Comparison of ENCODE assay signal across 10 cellular contexts in genomic region chr4:38980903-38981676, GRCh38. TPM values are rescaled to one million over a fixed set of nuclear protein-coding genes. Genes with fewer than 3 reads are reported as not detected.
DNase-seq lines count a peak whose midpoint lies in the region; ATAC-seq and TF ChIP-seq lines count a peak whose summit lies in the region.
"Had no signal": no experiment of that assay in that cellular context is flagged by ENCODE, and none has a peak within 500 bp of the region (broad histone marks: within the 10 kb centered on the region; RNA-seq: fewer than 3 reads in every experiment).

No MANE protein-coding gene starts in this region.

- H3K27me3 Mint-ChIP-seq in activated T-helper 1 cell treated with anti-CD3 and anti-CD28 coated beads, Interleukin-12 subunit alpha, Interleukin-12 subunit beta, Interleukin-2, Interleukin-4 antibody, amounts not matched to agents 30 ng/mL and 10 ng/mL and 1 ng/mL, durations not matched to agents 14 hours and 24 hours and 36 hours (ENCODE audit: insufficient read depth), result no peaks in the 10 kb centered on the region
- no peaks in the 10 kb centered on the region for H3K27me3 Mint-ChIP-seq in Caco-2 (ENCODE audit: insufficient read depth, unreplicated experiment)

- POLR2A ChIA-PET in Caco-2 (lab: Charles Lee), result no interaction called here

- H3K27me3 ChIP-seq in GM23248 (replicated peaks; ENCODE audit: insufficient read depth), result no peaks in the 10 kb centered on the region
- H3K27me3 ChIP-seq in effector memory CD4-positive, alpha-beta T cell (replicated peaks; ENCODE audit: control insufficient read depth, insufficient read depth, low read length, poor library complexity, severe bottlenecking), result no peaks in the 10 kb centered on the region
- H3K27me3 ChIP-seq in Caco-2 (replicated peaks; ENCODE audit: control insufficient read depth, insufficient read depth, low read length), result no peaks in the 10 kb centered on the region
- H3K27me3 ChIP-seq: dorsolateral prefrontal cortex had no signal

- peak overlapping the region; percentile 62; the same call in 1 of the 2 replicates for H2AFZ ChIP-seq in GM23248

- peaks cover 50% of the 10 kb centered on the region for H3K4me1 ChIP-seq in GM23248 (ENCODE audit: insufficient read depth)
- peaks cover 3% of the 10 kb centered on the region for H3K4me1 ChIP-seq in effector memory CD4-positive, alpha-beta T cell (ENCODE audit: control insufficient read depth, insufficient read depth, low read length, poor library complexity, severe bottlenecking)
- 0 out of 2 replicates have a peak, but pooled peaks cover 2% of the 10 kb centered on the region for H3K4me1 ChIP-seq in Caco-2

- H3K79me2 ChIP-seq in GM23248 (ENCODE audit: insufficient read depth), result no peaks in the 10 kb centered on the region

- peaks cover 42% of the 10 kb centered on the region for H3F3A ChIP-seq in GM23248 (ENCODE audit: insufficient read depth)

- peak overlapping the region; percentile 52 for H3K4me2 ChIP-seq in GM23248 (ENCODE audit: unreplicated experiment)

- H3K9ac ChIP-seq in GM23248, result no peak overlapping the region

- no peaks in the 10 kb centered on the region for H4K20me1 ChIP-seq in GM23248 (ENCODE audit: insufficient read depth)

- no peaks in the 10 kb centered on the region for H3K36me3 ChIP-seq in GM23248 (ENCODE audit: low read depth)
- H3K36me3 ChIP-seq in effector memory CD4-positive, alpha-beta T cell (ENCODE audit: control insufficient read depth, insufficient read depth, low read length), result peaks cover 4% of the 10 kb centered on the region
- no peaks in the 10 kb centered on the region for H3K36me3 ChIP-seq in Caco-2 (ENCODE audit: control insufficient read depth, insufficient read depth, low read length)

- H3K9me3 Mint-ChIP-seq in activated T-helper 1 cell treated with anti-CD3 and anti-CD28 coated beads, Interleukin-12 subunit alpha, Interleukin-12 subunit beta, Interleukin-2, Interleukin-4 antibody, amounts not matched to agents 30 ng/mL and 10 ng/mL and 1 ng/mL, durations not matched to agents 14 hours and 24 hours and 36 hours, result peaks cover 3% of the 10 kb centered on the region
- H3K9me3 Mint-ChIP-seq in Caco-2 (ENCODE audit: unreplicated experiment), result no peaks in the 10 kb centered on the region

- H3K4me3 ChIP-seq in GM23248 (0 out of 2 replicates have a peak overlapping the region, but pooled peaks have one; percentile 12), Caco-2 (ENCODE audit: low read depth, low read length) (no peak overlapping the region)
- H3K4me3 ChIP-seq in effector memory CD4-positive, alpha-beta T cell (ENCODE audit: insufficient read depth, low read depth, low read length, poor library complexity, severe bottlenecking), result no peak overlapping the region
- H3K4me3 ChIP-seq: dorsolateral prefrontal cortex had no signal

- H3K4me1 Mint-ChIP-seq in activated T-helper 1 cell treated with anti-CD3 and anti-CD28 coated beads, Interleukin-12 subunit alpha, Interleukin-12 subunit beta, Interleukin-2, Interleukin-4 antibody, amounts not matched to agents 30 ng/mL and 10 ng/mL and 1 ng/mL, durations not matched to agents 14 hours and 24 hours and 36 hours (ENCODE audit: low read depth), result peaks cover 59% of the 10 kb centered on the region
- H3K4me1 Mint-ChIP-seq in Caco-2 (ENCODE audit: low read depth, unreplicated experiment), result no peaks in the 10 kb centered on the region

- BruUV-seq in Caco-2 (replicated peaks; lab: Mats Ljungman, UMichigan), result no TSS peak

- H3K4me3 Mint-ChIP-seq in activated T-helper 1 cell treated with anti-CD3 and anti-CD28 coated beads, Interleukin-12 subunit alpha, Interleukin-12 subunit beta, Interleukin-2, Interleukin-4 antibody, amounts not matched to agents 30 ng/mL and 10 ng/mL and 1 ng/mL, durations not matched to agents 14 hours and 24 hours and 36 hours, result peak overlapping the region; percentile 25
- H3K4me3 Mint-ChIP-seq in Caco-2 (ENCODE audit: unreplicated experiment), result no peak overlapping the region

- no peak for TF ChIP-seq CTCF in Caco-2 (IDR thresholded peaks at IDR 0.05; ENCODE audit: insufficient read depth in 1 of 2, low read depth in 1 of 2, low read length in 1 of 2, severe bottlenecking in 1 of 2, unreplicated experiment in 1 of 2)

- H3K9me3 ChIP-seq in GM23248 (ENCODE audit: low read depth) (no peaks in the 10 kb centered on the region), Caco-2 (no peaks in the 10 kb centered on the region)
- H3K9me3 ChIP-seq in effector memory CD4-positive, alpha-beta T cell (ENCODE audit: control insufficient read depth, low read length), result no peaks in the 10 kb centered on the region

- CTCF ChIA-PET in Caco-2 (lab: Charles Lee), result no interaction called here

- DNase-seq in GM03348 (ENCODE audit: low spot score), result peak; percentile 50
- DNase-seq in GM23248, result peak; percentile 84
- no peak for DNase-seq in activated T-helper 1 cell treated with anti-CD3 and anti-CD28 coated beads, Interleukin-12 subunit alpha, Interleukin-12 subunit beta, Interleukin-2, Interleukin-4 antibody, amounts not matched to agents 30 ng/mL and 10 ng/mL and 1 ng/mL, durations not matched to agents 14 hours and 24 hours and 36 hours (ENCODE audit: low spot score)
- DNase-seq in iris pigment epithelial cell (ENCODE audit: low read depth), result peak; percentile 94
- no peak for DNase-seq in effector memory CD4-positive, alpha-beta T cell
- no peak for DNase-seq in HT-29 (ENCODE audit: low spot score)
- DNase-seq in Caco-2, result no peak
- DNase-seq: dorsolateral prefrontal cortex had no signal

- in situ Hi-C loops in GM23248 (cut with MboI), result no loop called here

- peak overlapping the region; percentile 49 for H3K27ac ChIP-seq in GM23248
- no peak overlapping the region for H3K27ac ChIP-seq in effector memory CD4-positive, alpha-beta T cell (ENCODE audit: insufficient read depth, low read length, poor library complexity, severe bottlenecking)
- H3K27ac ChIP-seq: dorsolateral prefrontal cortex had no signal

- H3K9me2 ChIP-seq in GM23248 (ENCODE audit: insufficient read depth), result no peaks in the 10 kb centered on the region

- peaks cover 63% of the 10 kb centered on the region for H3K36me3 Mint-ChIP-seq in activated T-helper 1 cell treated with anti-CD3 and anti-CD28 coated beads, Interleukin-12 subunit alpha, Interleukin-12 subunit beta, Interleukin-2, Interleukin-4 antibody, amounts not matched to agents 30 ng/mL and 10 ng/mL and 1 ng/mL, durations not matched to agents 14 hours and 24 hours and 36 hours (ENCODE audit: low read depth)
- no peaks in the 10 kb centered on the region for H3K36me3 Mint-ChIP-seq in Caco-2 (ENCODE audit: insufficient read depth, unreplicated experiment)

- intact Hi-C loops in activated T-helper 1 cell treated with anti-CD3 and anti-CD28 coated beads, Interleukin-12 subunit alpha, Interleukin-12 subunit beta, Interleukin-2, Interleukin-4 antibody, amounts not matched to agents 30 ng/mL and 10 ng/mL and 1 ng/mL, durations not matched to agents 14 hours and 24 hours and 36 hours (cut with micrococcal nuclease), result loop anchor here (1.0 to 10.0 kb wide), 8 partner anchors 16 to 371 kb away; partner anchors contain the start of genes TLR1 and TMEM156
- intact Hi-C loops in Caco-2 (cut with micrococcal nuclease; ENCODE audit: unreplicated experiment), result no loop called here

- no peak for ATAC-seq in HG03108 (IDR thresholded peaks at IDR 0.05; ENCODE audit: unreplicated experiment)
- ATAC-seq: HCT116 had no signal

- peak overlapping the region; percentile 81 for H3K27ac Mint-ChIP-seq in activated T-helper 1 cell treated with anti-CD3 and anti-CD28 coated beads, Interleukin-12 subunit alpha, Interleukin-12 subunit beta, Interleukin-2, Interleukin-4 antibody, amounts not matched to agents 30 ng/mL and 10 ng/mL and 1 ng/mL, durations not matched to agents 14 hours and 24 hours and 36 hours
- H3K27ac Mint-ChIP-seq in Caco-2 (ENCODE audit: unreplicated experiment), result no peak overlapping the region

- 44 to 47% methylated on average over 7 of the region's 7 CpGs for WGBS in GM23248 (ENCODE audit: low coverage in 1 of 2, low lambda C conversion rate in 2 of 2, missing lambda C conversion rate in 2 of 2), 2 experiments

RNA-seq across cellular contexts. Expression of gene TMEM156, which starts 51.1 kb away (rescaled TPM):
- total RNA-seq in GM23248 (2014; rRNA removed; shearing (Covaris generic)), result not detected in 2 replicates
- 0.30 TPM in 1 of 2 replicates, not detected in the other for polyA plus RNA-seq in GM23248 (2016; fragmentation: Nextera tagmentation; extraction: Ambion mirVana)
- total RNA-seq in activated T-helper 1 cell treated with anti-CD3 and anti-CD28 coated beads, Interleukin-12 subunit alpha, Interleukin-12 subunit beta, Interleukin-2, Interleukin-4 antibody, amounts not matched to agents 30 ng/mL and 10 ng/mL and 1 ng/mL, durations not matched to agents 14 hours and 24 hours and 36 hours, result 27.7 and 29.4 TPM in 2 replicates
- not detected in 2 replicates for total RNA-seq in HT-29 (2014; rRNA removed; shearing (Covaris generic))
- total RNA-seq in Caco-2 (2022), result not detected in 2 replicates

Comparison
In these comparisons a context has a peak if more than half of its experiments do, and no peak if none do; other contexts are left out.
1. DNase-seq: peak in GM03348 (single experiment), GM23248 (single experiment) and iris pigment epithelial cell (single experiment); none in activated T-helper 1 cell treated with anti-CD3 and anti-CD28 coated beads, Interleukin-12 subunit alpha, Interleukin-12 subunit beta, Interleukin-2, Interleukin-4 antibody, amounts not matched to agents 30 ng/mL and 10 ng/mL and 1 ng/mL, durations not matched to agents 14 hours and 24 hours and 36 hours (single experiment), effector memory CD4-positive, alpha-beta T cell (0 of 3), HT-29 (single experiment) and Caco-2 (0 of 2).
2. RNA of gene TMEM156, which starts 51.1 kb away (total RNA-seq): 27.7 to 29.4 TPM in activated T-helper 1 cell treated with anti-CD3 and anti-CD28 coated beads, Interleukin-12 subunit alpha, Interleukin-12 subunit beta, Interleukin-2, Interleukin-4 antibody, amounts not matched to agents 30 ng/mL and 10 ng/mL and 1 ng/mL, durations not matched to agents 14 hours and 24 hours and 36 hours; not detected in GM23248, not detected in HT-29 and not detected in Caco-2; every median in the first group is over 10 times any median in the second.